ENCODE assay signal across 8 cellular contexts in genomic region chr15:39171944-39172368, GRCh38.
DNase-seq lines count a peak whose midpoint lies in the region; ATAC-seq and TF ChIP-seq lines count a peak whose summit lies in the region.

No MANE protein-coding gene starts in this region.

- peaks cover 32% of the 10 kb centered on the region for H3K27me3 Mint-ChIP-seq in activated CD8-positive, alpha-beta T cell treated with anti-CD3 and anti-CD28 coated beads for 36 hours
- H3K27me3 Mint-ChIP-seq in activated CD8-positive, alpha-beta T cell treated with anti-CD3 and anti-CD28 coated beads, Interleukin-2, amount 10 ng/mL, durations not matched to agents 7 days and 5 days (ENCODE audit: low read depth), result peaks cover 20% of the 10 kb centered on the region

- no peaks in the 10 kb centered on the region for H3K36me3 Mint-ChIP-seq in activated CD8-positive, alpha-beta T cell treated with anti-CD3 and anti-CD28 coated beads for 36 hours (ENCODE audit: low read depth)
- H3K36me3 Mint-ChIP-seq in activated CD8-positive, alpha-beta T cell treated with anti-CD3 and anti-CD28 coated beads, Interleukin-2, amount 10 ng/mL, durations not matched to agents 7 days and 5 days (ENCODE audit: low read depth), result no peaks in the 10 kb centered on the region

- H3K9me3 Mint-ChIP-seq in activated CD8-positive, alpha-beta T cell treated with anti-CD3 and anti-CD28 coated beads for 36 hours, result no peaks in the 10 kb centered on the region
- no peaks in the 10 kb centered on the region for H3K9me3 Mint-ChIP-seq in activated CD8-positive, alpha-beta T cell treated with anti-CD3 and anti-CD28 coated beads, Interleukin-2, amount 10 ng/mL, durations not matched to agents 7 days and 5 days (ENCODE audit: insufficient read depth)

- no peak overlapping the region for H3K27ac Mint-ChIP-seq in activated CD8-positive, alpha-beta T cell treated with anti-CD3 and anti-CD28 coated beads for 36 hours
- H3K27ac Mint-ChIP-seq in activated CD8-positive, alpha-beta T cell treated with anti-CD3 and anti-CD28 coated beads, Interleukin-2, amount 10 ng/mL, durations not matched to agents 7 days and 5 days, result no peak overlapping the region

- peak; percentile 39 for TF ChIP-seq CTCF in activated CD8-positive, alpha-beta T cell treated with anti-CD3 and anti-CD28 coated beads for 36 hours (IDR thresholded peaks at IDR 0.05)

- peak; percentile 75 for ATAC-seq in activated CD8-positive, alpha-beta T cell treated with anti-CD3 and anti-CD28 coated beads for 36 hours
- ATAC-seq in activated CD8-positive, alpha-beta T cell treated with anti-CD3 and anti-CD28 coated beads, Interleukin-2, amount 10 ng/mL, durations not matched to agents 7 days and 5 days, result no peak
- ATAC-seq in HG02852 (IDR thresholded peaks at IDR 0.05; ENCODE audit: unreplicated experiment), result no peak
- no peak for ATAC-seq in HG03097 (IDR thresholded peaks at IDR 0.05; ENCODE audit: low FRiP score, unreplicated experiment)

- intact Hi-C loops in activated CD8-positive, alpha-beta T cell treated with anti-CD3 and anti-CD28 coated beads for 36 hours (cut with micrococcal nuclease), result loop anchor here (2.0 kb wide), 1 partner anchor 409 kb away; the partner anchor contains the start of gene THBS1

- CTCF ChIA-PET in activated CD8-positive, alpha-beta T cell treated with anti-CD3 and anti-CD28 coated beads for 36 hours (lab: Charles Lee), result interaction anchor here (0.8 to 1.9 kb wide), 7 partner anchors 31 to 585 kb away, joined by 3 to 15 read pairs (median 3); partner anchors contain the start of gene THBS1
- CTCF ChIA-PET in activated CD8-positive, alpha-beta T cell treated with anti-CD3 and anti-CD28 coated beads, Interleukin-2, amount 10 ng/mL, durations not matched to agents 7 days and 5 days (lab: Charles Lee), result interaction anchor here (0.6 to 1.7 kb wide), 6 partner anchors 255 to 732 kb away, joined by 3 to 15 read pairs (median 4); no protein-coding TSS in a partner anchor

- no peak overlapping the region for H3K4me3 Mint-ChIP-seq in activated CD8-positive, alpha-beta T cell treated with anti-CD3 and anti-CD28 coated beads for 36 hours
- no peak overlapping the region for H3K4me3 Mint-ChIP-seq in activated CD8-positive, alpha-beta T cell treated with anti-CD3 and anti-CD28 coated beads, Interleukin-2, amount 10 ng/mL, durations not matched to agents 7 days and 5 days

- peaks cover 4% of the 10 kb centered on the region for H3K4me1 Mint-ChIP-seq in activated CD8-positive, alpha-beta T cell treated with anti-CD3 and anti-CD28 coated beads for 36 hours (ENCODE audit: low read depth)
- H3K4me1 Mint-ChIP-seq in activated CD8-positive, alpha-beta T cell treated with anti-CD3 and anti-CD28 coated beads, Interleukin-2, amount 10 ng/mL, durations not matched to agents 7 days and 5 days (ENCODE audit: low read depth), result no peaks in the 10 kb centered on the region

- POLR2A ChIA-PET in activated CD8-positive, alpha-beta T cell treated with anti-CD3 and anti-CD28 coated beads for 36 hours (lab: Charles Lee), result interaction anchor here (0.8 kb wide), 1 partner anchor 16 kb away, joined by 3 read pairs; no protein-coding TSS in a partner anchor
- POLR2A ChIA-PET in activated CD8-positive, alpha-beta T cell treated with anti-CD3 and anti-CD28 coated beads, Interleukin-2, amount 10 ng/mL, durations not matched to agents 7 days and 5 days (lab: Charles Lee), result interaction anchor here (0.7 kb wide), 1 partner anchor 409 kb away, joined by 3 read pairs; no protein-coding TSS in a partner anchor

- peak; percentile 71 for DNase-seq in activated CD8-positive, alpha-beta T cell treated with anti-CD3 and anti-CD28 coated beads for 36 hours
- no peak for DNase-seq in activated CD8-positive, alpha-beta T cell treated with anti-CD3 and anti-CD28 coated beads, Interleukin-2, amount 10 ng/mL, durations not matched to agents 7 days and 5 days
- DNase-seq in NCI-H2029 (lab: John Stamatoyannopoulos, UW) (peak; percentile 64), UCSD-AML1 (lab: John Stamatoyannopoulos, UW; ENCODE audit: unreplicated experiment) (peak; percentile 30), fibroblast of the conjunctiva (ENCODE audit: low read depth) (peak; percentile 94), nucleus accumbens (lab: John Stamatoyannopoulos, UW) (peak in 43 of 56 donors; percentile 1 to 64 (median 24))
